In genomic region chr12:69900720-69901131, GRCh38 we compare ENCODE assay signal across 8 cellular contexts.
DNase-seq lines count a peak whose midpoint lies in the region; ATAC-seq and TF ChIP-seq lines count a peak whose summit lies in the region.

No MANE protein-coding gene starts in this region.

- no peaks in the 10 kb centered on the region for H3K27me3 ChIP-seq in right lobe of liver

- no peak overlapping the region for H3K27ac Mint-ChIP-seq in WTC11
- H3K27ac Mint-ChIP-seq in central memory CD8-positive, alpha-beta T cell (ENCODE audit: low read depth): no peak overlapping the region

- H3K9me3 ChIP-seq in right lobe of liver: no peaks in the 10 kb centered on the region

- no peak overlapping the region for H3K4me3 ChIP-seq in AG04449 (ENCODE audit: low read depth, low read length)
- no peak overlapping the region for H3K4me3 ChIP-seq in right lobe of liver

- ATAC-seq in GM18508 (IDR thresholded peaks at IDR 0.05; ENCODE audit: insufficient read depth, unreplicated experiment): peak; percentile 76
- peak; percentile 61 for ATAC-seq in HG03135 (IDR thresholded peaks at IDR 0.05; ENCODE audit: unreplicated experiment)
- ATAC-seq in WTC11: peak; percentile 21
- no peak for ATAC-seq in central memory CD8-positive, alpha-beta T cell (replicated peaks; ENCODE audit: extremely low read depth, poor library complexity, severe bottlenecking)
- ATAC-seq in right lobe of liver: peak; percentile 87 to 97 (median 94)

- no peak overlapping the region for H3K27ac ChIP-seq in right lobe of liver

- DNase-seq in AG04449 (ENCODE audit: low read depth, low spot score) (no peak), NCI-H2196 (lab: John Stamatoyannopoulos, UW; ENCODE audit: unreplicated experiment) (peak; percentile 93), WTC11 (ENCODE audit: low spot score) (peak; percentile 75), right lobe of liver (peak; percentile 51 to 80 (median 58))
- peak; percentile 44 to 51 for DNase-seq in central memory CD8-positive, alpha-beta T cell (ENCODE audit: low spot score in 2 of 2)
- DNase-seq in stimulated activated CD8-positive, alpha-beta memory T cell treated with anti-CD3 and anti-CD28 coated beads, Interleukin-12 subunit alpha, Interleukin-12 subunit beta, amount 100 ng/mL, for 1 hour (ENCODE audit: low read depth): peak; percentile 59

- intact Hi-C loops in right lobe of liver (cut with DNase I): loop anchor here in 1 of 2 donors (10.0 kb wide), 1 partner anchor 674 kb away; no protein-coding TSS in a partner anchor

- no peaks in the 10 kb centered on the region for H3K9me3 Mint-ChIP-seq in WTC11
- no peaks in the 10 kb centered on the region for H3K9me3 Mint-ChIP-seq in central memory CD8-positive, alpha-beta T cell

- no peak for TF ChIP-seq POLR2A in right lobe of liver (IDR thresholded peaks at IDR 0.05)

- H3K36me3 Mint-ChIP-seq in WTC11: peaks cover 2% of the 10 kb centered on the region; the same call in 1 of the 2 replicates
- H3K36me3 Mint-ChIP-seq in central memory CD8-positive, alpha-beta T cell (ENCODE audit: insufficient read depth): peaks cover 2% of the 10 kb centered on the region

- H3K4me1 Mint-ChIP-seq in WTC11: peaks cover 50% of the 10 kb centered on the region
- H3K4me1 Mint-ChIP-seq in central memory CD8-positive, alpha-beta T cell: no peaks in the 10 kb centered on the region

- H3K36me3 ChIP-seq in right lobe of liver: no peaks in the 10 kb centered on the region

- no peaks in the 10 kb centered on the region for H3K27me3 Mint-ChIP-seq in WTC11 (ENCODE audit: low read depth)
- peaks cover 7% of the 10 kb centered on the region for H3K27me3 Mint-ChIP-seq in central memory CD8-positive, alpha-beta T cell

- TF ChIP-seq CTCF in AG04449 (IDR thresholded peaks at IDR 0.05; ENCODE audit: insufficient read depth, low read length, missing control alignments): peak; percentile 54
- TF ChIP-seq CTCF in WTC11 (IDR thresholded peaks at IDR 0.05): peak; percentile 94
- TF ChIP-seq CTCF in right lobe of liver (IDR thresholded peaks at IDR 0.05): peak; percentile 83 to 90 (median 86)

- no peak overlapping the region for H3K4me3 Mint-ChIP-seq in WTC11
- no peak overlapping the region for H3K4me3 Mint-ChIP-seq in central memory CD8-positive, alpha-beta T cell

- CTCF ChIA-PET in AG04449 (lab: Yijun Ruan, JAX) (interaction anchor here (0.6 to 3.4 kb wide), 70 partner anchors 9 to 831 kb away, joined by 3 to 43 read pairs (median 4); partner anchors contain the start of gene CNOT2), WTC11 (lab: Charles Lee) (interaction anchor here (0.6 to 2.1 kb wide), 30 partner anchors 9 to 676 kb away, joined by 3 to 16 read pairs (median 4); partner anchors contain the start of gene KCNMB4)

- POLR2A ChIA-PET in AG04449 (lab: Yijun Ruan, JAX): no interaction called here
- POLR2A ChIA-PET in WTC11 (lab: Charles Lee): no interaction called here

- WGBS in right lobe of liver (ENCODE audit: insufficient coverage, low coverage, low lambda C conversion rate, missing lambda C conversion rate): 0% methylated on average over 4 of the region's 4 CpGs

- H3K4me1 ChIP-seq in right lobe of liver: no peaks in the 10 kb centered on the region

TF ChIP-seq in WTC11, 78 proteins besides CTCF, POLR2A, EP300 and RAD21:
- TF ChIP-seq GABPB1 (CRISPR knock-in tag; IDR thresholded peaks at IDR 0.05) (peak; percentile 60; the same call in 1 of the 2 replicates), ZNF396 (CRISPR knock-in tag; IDR thresholded peaks at IDR 0.05; ENCODE audit: borderline replicate concordance) (no peak)
TF ChIP-seq in WTC11: peak in this region for 1.
